ENCODE assay signal across 9 cellular contexts in the genomic region with DNA sequence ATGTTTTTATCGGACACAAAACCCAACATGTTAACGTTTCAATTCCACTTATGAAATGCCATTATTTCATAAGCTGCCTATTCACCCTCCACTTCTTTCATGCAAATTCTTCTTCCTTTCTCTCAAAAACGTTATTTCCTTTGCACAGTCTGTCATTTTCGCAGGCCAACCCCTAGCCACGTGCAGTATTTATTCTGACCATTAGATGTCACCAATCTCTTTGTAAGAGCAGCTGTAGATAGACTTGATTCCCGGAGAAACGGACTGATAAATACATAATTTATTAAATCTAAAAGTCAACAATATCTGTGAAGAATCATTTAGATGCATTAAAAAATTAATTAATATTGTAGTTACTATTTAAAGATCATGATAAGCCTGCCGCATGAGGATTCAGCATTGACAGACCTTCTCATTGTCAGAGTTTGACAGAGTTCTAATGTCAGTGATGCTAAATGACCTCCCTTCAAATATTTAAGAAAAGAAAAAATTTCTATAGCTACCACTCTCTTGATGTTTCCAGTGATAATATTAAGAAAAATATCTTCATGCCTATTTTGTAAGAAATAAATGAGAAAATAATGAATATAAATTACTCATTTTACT.
A peak's percentile ranks its signal among the peaks of the same experiment; 100 is the strongest.
DNase-seq lines count a peak whose midpoint lies in the region; ATAC-seq and TF ChIP-seq lines count a peak whose summit lies in the region.
"Had no signal": no experiment of that assay in that cellular context is flagged by ENCODE, and none has a peak within 500 bp of the region (broad histone marks: within the 10 kb centered on the region; RNA-seq: fewer than 3 reads in every experiment).

No MANE protein-coding gene starts in this region.

- no peaks in the 10 kb centered on the region for H3K9me3 ChIP-seq in suprapubic skin

- H3K36me3 ChIP-seq in suprapubic skin = no peaks in the 10 kb centered on the region

- DNase-seq in AG08396 (ENCODE audit: low spot score) (peak; percentile 9), NCI-H1092 (lab: John Stamatoyannopoulos, UW) (peak; percentile 35), SW 1271 (lab: John Stamatoyannopoulos, UW) (peak; percentile 14 to 62), germinal center (ENCODE audit: low spot score) (peak; percentile 4), suprapubic skin (ENCODE audit: low spot score in 2 of 2) (no peak)
- no peak for DNase-seq in stimulated activated CD4-positive, alpha-beta T cell treated with anti-CD3 and anti-CD28 coated beads, Interleukin-15, amount 100 ng/mL, for 24 hours

- TF ChIP-seq CTCF in suprapubic skin (IDR thresholded peaks at IDR 0.05) = peak; percentile 8 to 59

- 16% methylated on average over 8 of the region's 8 CpGs for WGBS in suprapubic skin

- H3K4me1 ChIP-seq in suprapubic skin = peaks cover 3% of the 10 kb centered on the region

- no peak for TF ChIP-seq POLR2A in suprapubic skin (IDR thresholded peaks at IDR 0.05)

- no peak overlapping the region for H3K27ac ChIP-seq in suprapubic skin

- no peaks in the 10 kb centered on the region for H3K27me3 ChIP-seq in suprapubic skin

- TF ChIP-seq EP300 in suprapubic skin (IDR thresholded peaks at IDR 0.05) = no peak

- no peak overlapping the region for H3K4me3 ChIP-seq in suprapubic skin
- H3K4me3 ChIP-seq: lung had no signal

- ATAC-seq in GM18519 (IDR thresholded peaks at IDR 0.05; ENCODE audit: low FRiP score, unreplicated experiment) (peak; percentile 95), HG02852 (IDR thresholded peaks at IDR 0.05; ENCODE audit: unreplicated experiment) (peak; percentile 95)

Comparison
In these comparisons a context has a peak if more than half of its experiments do, and no peak if none do; other contexts are left out.
1. DNase-seq: peak in AG08396 (single experiment), NCI-H1092 (single experiment), SW 1271 (2 of 2) and germinal center (single experiment); none in suprapubic skin (0 of 2) and stimulated activated CD4-positive, alpha-beta T cell treated with anti-CD3 and anti-CD28 coated beads, Interleukin-15, amount 100 ng/mL, for 24 hours (single experiment).